21 cellular contexts compared by ENCODE assay signal in genomic region chr16:67111951-67112444, GRCh38. TPM values are rescaled to one million over a fixed set of nuclear protein-coding genes. Genes with fewer than 3 reads are reported as not detected.
DNase-seq lines count a peak whose midpoint lies in the region; ATAC-seq and TF ChIP-seq lines count a peak whose summit lies in the region.
"Had no signal": no experiment of that assay in that cellular context is flagged by ENCODE, and none has a peak within 500 bp of the region (broad histone marks: within the 10 kb centered on the region; RNA-seq: fewer than 3 reads in every experiment).

No MANE protein-coding gene starts in this region.

- 92% methylated on average over 4 of the region's 4 CpGs for WGBS in smooth muscle cell (ENCODE audit: low lambda C conversion rate)

- H3K4me1 ChIP-seq in smooth muscle cell (ENCODE audit: low read depth), result peaks cover 19% of the 10 kb centered on the region

- TF ChIP-seq CTCF in neural crest cell (conservative IDR thresholded peaks at IDR 0.05), result no peak
- TF ChIP-seq CTCF in smooth muscle cell (IDR thresholded peaks at IDR 0.05; ENCODE audit: borderline replicate concordance, insufficient read depth, poor library complexity, severe bottlenecking), result no peak

- peaks cover 13% of the 10 kb centered on the region for H3K4me1 Mint-ChIP-seq in T-helper 2 cell treated with Interferon-gamma antibody and Interleukin-4, amounts not matched to agents 5 μg/mL and 100 μg/mL, for 36 hours (ENCODE audit: low read depth)
- H3K4me1 Mint-ChIP-seq in activated T-helper 17 cell treated with anti-CD3 and anti-CD28 coated beads, Interleukin-2, amount 50 U/mL, for 72 hours, result peaks cover 15% of the 10 kb centered on the region
- peaks cover 28% of the 10 kb centered on the region for H3K4me1 Mint-ChIP-seq in neural crest cell

- peaks cover 4% of the 10 kb centered on the region for H4K20me1 ChIP-seq in smooth muscle cell (ENCODE audit: low read depth)

- H3K4me3 Mint-ChIP-seq in T-helper 2 cell treated with Interferon-gamma antibody and Interleukin-4, amounts not matched to agents 5 μg/mL and 100 μg/mL, for 36 hours, result peak overlapping the region; percentile 16
- H3K4me3 Mint-ChIP-seq in activated T-helper 17 cell treated with anti-CD3 and anti-CD28 coated beads, Interleukin-2, amount 50 U/mL, for 72 hours, result peak overlapping the region; percentile 94
- H3K4me3 Mint-ChIP-seq in neural crest cell, result peak overlapping the region; percentile 98

- H2AFZ ChIP-seq in smooth muscle cell (ENCODE audit: low read depth), result no peak overlapping the region

- no peaks in the 10 kb centered on the region for H3K27me3 ChIP-seq in smooth muscle cell (ENCODE audit: low read depth)
- H3K27me3 ChIP-seq: BE2C, body of pancreas, right atrium auricular region, transverse colon had no signal

- no peak for ATAC-seq in activated T-helper 17 cell treated with anti-CD3 and anti-CD28 coated beads, Interleukin-2, amount 50 U/mL, for 72 hours (replicated peaks)
- ATAC-seq: body of pancreas, Right ventricle myocardium inferior had no signal

- in situ Hi-C loops in KBM-7 (cut with MboI; ENCODE audit: low pct_unique_long_range_greater_than_20kb, low sequenced_read_pairs), result no loop called here

- H3K9me3 Mint-ChIP-seq in T-helper 2 cell treated with Interferon-gamma antibody and Interleukin-4, amounts not matched to agents 5 μg/mL and 100 μg/mL, for 36 hours, result no peaks in the 10 kb centered on the region
- H3K9me3 Mint-ChIP-seq in activated T-helper 17 cell treated with anti-CD3 and anti-CD28 coated beads, Interleukin-2, amount 50 U/mL, for 72 hours, result no peaks in the 10 kb centered on the region
- H3K9me3 Mint-ChIP-seq in neural crest cell, result no peaks in the 10 kb centered on the region

- no peak overlapping the region for H3K9ac ChIP-seq in smooth muscle cell (ENCODE audit: low read depth)

- peaks cover 55% of the 10 kb centered on the region for H3K79me2 ChIP-seq in smooth muscle cell (ENCODE audit: low read depth)

- no peaks in the 10 kb centered on the region for H3K9me3 ChIP-seq in smooth muscle cell (replicated peaks; ENCODE audit: low read depth)
- H3K9me3 ChIP-seq: BE2C, body of pancreas, right atrium auricular region, transverse colon had no signal

- peaks cover 11% of the 10 kb centered on the region for H3F3A ChIP-seq in smooth muscle cell (ENCODE audit: low read depth)

- H3K27me3 Mint-ChIP-seq in T-helper 2 cell treated with Interferon-gamma antibody and Interleukin-4, amounts not matched to agents 5 μg/mL and 100 μg/mL, for 36 hours (ENCODE audit: low read depth), result no peaks in the 10 kb centered on the region
- no peaks in the 10 kb centered on the region for H3K27me3 Mint-ChIP-seq in activated T-helper 17 cell treated with anti-CD3 and anti-CD28 coated beads, Interleukin-2, amount 50 U/mL, for 72 hours
- no peaks in the 10 kb centered on the region for H3K27me3 Mint-ChIP-seq in neural crest cell (ENCODE audit: low read depth)

- no peak overlapping the region for H3K27ac Mint-ChIP-seq in T-helper 2 cell treated with Interferon-gamma antibody and Interleukin-4, amounts not matched to agents 5 μg/mL and 100 μg/mL, for 36 hours
- H3K27ac Mint-ChIP-seq in activated T-helper 17 cell treated with anti-CD3 and anti-CD28 coated beads, Interleukin-2, amount 50 U/mL, for 72 hours, result peak overlapping the region; percentile 7
- no peak overlapping the region for H3K27ac Mint-ChIP-seq in neural crest cell (ENCODE audit: unreplicated experiment)

- no peaks in the 10 kb centered on the region for H3K36me3 ChIP-seq in smooth muscle cell (ENCODE audit: low read depth)
- H3K36me3 ChIP-seq: BE2C, right atrium auricular region, transverse colon had no signal

- no peak overlapping the region for H3K27ac ChIP-seq in smooth muscle cell (ENCODE audit: low read depth)
- H3K27ac ChIP-seq: body of pancreas, right atrium auricular region had no signal

- no peak overlapping the region for H3K4me3 ChIP-seq in smooth muscle cell
- H3K4me3 ChIP-seq: body of pancreas, right atrium auricular region, transverse colon had no signal

- H3K36me3 Mint-ChIP-seq in T-helper 2 cell treated with Interferon-gamma antibody and Interleukin-4, amounts not matched to agents 5 μg/mL and 100 μg/mL, for 36 hours (ENCODE audit: low read depth), result no peaks in the 10 kb centered on the region
- peaks cover 25% of the 10 kb centered on the region for H3K36me3 Mint-ChIP-seq in activated T-helper 17 cell treated with anti-CD3 and anti-CD28 coated beads, Interleukin-2, amount 50 U/mL, for 72 hours (ENCODE audit: low read depth)
- H3K36me3 Mint-ChIP-seq in neural crest cell (ENCODE audit: low read depth), result no peaks in the 10 kb centered on the region

- no peak for DNase-seq in T-helper 2 cell treated with Interferon-gamma antibody and Interleukin-4, amounts not matched to agents 5 μg/mL and 100 μg/mL, for 36 hours (ENCODE audit: low spot score)
- DNase-seq in T-helper 2 cell, result no peak
- peak; percentile 35 for DNase-seq in KBM-7
- no peak for DNase-seq in neural crest cell (ENCODE audit: low read depth, low spot score)
- DNase-seq in UCSD-AML1 (lab: John Stamatoyannopoulos, UW; ENCODE audit: unreplicated experiment), result no peak
- no peak for DNase-seq in smooth muscle cell (lab: John Stamatoyannopoulos, UW; ENCODE audit: unreplicated experiment)
- no peak for DNase-seq in NCI-H345 treated with DMSO at 0.1 percent for 48 hours (lab: John Stamatoyannopoulos, UW; ENCODE audit: unreplicated experiment)
- DNase-seq: 8988T; activated naive CD4-positive, alpha-beta T cell treated with anti-CD3 and anti-CD28 coated beads, Interleukin-2, amount 50 U/mL, for 16 hours; BE2C; body of pancreas; cortex of kidney; foreskin melanocyte; midbrain; NCI-H2029; NCI-H510A; stimulated activated naive CD4-positive, alpha-beta T cell treated with Interleukin-2 at 50 U/mL for 16 hours; transverse colon had no signal

- no peak overlapping the region for H3K4me2 ChIP-seq in smooth muscle cell

RNA-seq across cellular contexts. Expression of gene PHAF1, which starts 2.3 kb away (rescaled TPM):
- total RNA-seq in activated T-helper 17 cell treated with anti-CD3 and anti-CD28 coated beads, Interleukin-2, amount 50 U/mL, for 72 hours, result 10 to 100 TPM; 14.8 to 18.0 TPM
- 24.9 and 25.5 TPM in 2 replicates for total RNA-seq in neural crest cell
- total RNA-seq in smooth muscle cell, result 15.5 and 30.2 TPM in 2 replicates
- 15.5 and 24.5 TPM in 2 replicates for polyA plus RNA-seq in smooth muscle cell

RNA-seq across cellular contexts. Expression of gene B3GNT9, which starts 38.8 kb away (rescaled TPM):
- 10 to 100 TPM in 1 of 2 donors, 1 to 10 TPM in 1; 8.3 to 12.3 TPM for total RNA-seq in activated T-helper 17 cell treated with anti-CD3 and anti-CD28 coated beads, Interleukin-2, amount 50 U/mL, for 72 hours
- 4.5 and 5.1 TPM in 2 replicates for total RNA-seq in neural crest cell
- total RNA-seq in smooth muscle cell, result 29.9 and 30.7 TPM in 2 replicates
- polyA plus RNA-seq in smooth muscle cell, result 35.5 and 39.3 TPM in 2 replicates

RNA-seq across cellular contexts. Expression of gene TRADD, which starts 47.7 kb away (rescaled TPM):
- total RNA-seq in activated T-helper 17 cell treated with anti-CD3 and anti-CD28 coated beads, Interleukin-2, amount 50 U/mL, for 72 hours, result 10 to 100 TPM; 36.3 to 65.9 TPM
- total RNA-seq in neural crest cell, result 0.68 and 0.70 TPM in 2 replicates
- total RNA-seq in smooth muscle cell, result 11.8 and 12.5 TPM in 2 replicates
- 27.2 and 35.4 TPM in 2 replicates for polyA plus RNA-seq in smooth muscle cell

RNA-seq across cellular contexts. Expression of gene FBXL8, which starts 47.8 kb away (rescaled TPM):
- 100 to 1,000 TPM in 1 of 2 donors, 10 to 100 TPM in 1; 33.1 to 108 TPM for total RNA-seq in activated T-helper 17 cell treated with anti-CD3 and anti-CD28 coated beads, Interleukin-2, amount 50 U/mL, for 72 hours
- total RNA-seq in neural crest cell (0.44 TPM in 1 of 2 replicates, not detected in the other), smooth muscle cell (1.9 and 7.7 TPM in 2 replicates)
- polyA plus RNA-seq in smooth muscle cell, result 12.0 and 13.5 TPM in 2 replicates

RNA-seq across cellular contexts. Expression of gene HSF4, which starts 52.5 kb away (rescaled TPM):
- total RNA-seq in activated T-helper 17 cell treated with anti-CD3 and anti-CD28 coated beads, Interleukin-2, amount 50 U/mL, for 72 hours, result 100 to 1,000 TPM in 1 of 2 donors, 10 to 100 TPM in 1; 71.3 to 325 TPM
- 1.3 TPM in 1 of 2 replicates, not detected in the other for total RNA-seq in neural crest cell
- 2.9 and 6.1 TPM in 2 replicates for total RNA-seq in smooth muscle cell
- polyA plus RNA-seq in smooth muscle cell, result 2.9 and 3.9 TPM in 2 replicates

Comparison
In these comparisons a context has a peak if more than half of its experiments do, and no peak if none do; other contexts are left out.
1. H3K4me3 Mint-ChIP-seq: peak in every context shown above with its lines; median percentile 98 in neural crest cell; 94 in activated T-helper 17 cell treated with anti-CD3 and anti-CD28 coated beads, Interleukin-2, amount 50 U/mL, for 72 hours; 16 in T-helper 2 cell treated with Interferon-gamma antibody and Interleukin-4, amounts not matched to agents 5 μg/mL and 100 μg/mL, for 36 hours.